In genomic region chr17:56982312-56982711, GRCh38 we compare ENCODE assay signal across 1 cellular context.
A peak's percentile ranks its signal among the peaks of the same experiment; 100 is the strongest.
TF ChIP-seq lines count a peak whose summit lies in the region.

No MANE protein-coding gene starts in this region.

TF ChIP-seq in K562, 482 proteins besides CTCF, POLR2A, EP300 and RAD21 (continued from another document):
- no peak for TF ChIP-seq TAF15 (IDR thresholded peaks at IDR 0.05; ENCODE audit: low read depth, low read length)
- TF ChIP-seq BCOR (IDR thresholded peaks at IDR 0.05), result no peak
- no peak for TF ChIP-seq KLF1 (tag; IDR thresholded peaks at IDR 0.05)
- TF ChIP-seq MTA3 (IDR thresholded peaks at IDR 0.05; ENCODE audit: borderline replicate concordance), result no peak
- peak; percentile 50; the same call in 1 of the 2 replicates for TF ChIP-seq TAL1 (IDR thresholded peaks at IDR 0.05)
- TF ChIP-seq NCOR1 (IDR thresholded peaks at IDR 0.05), result peak; percentile 59; the same call in 1 of the 2 replicates
